Comparison of ENCODE assay signal across 20 cellular contexts in genomic region chr3:106488288-106488687, GRCh38.
DNase-seq lines count a peak whose midpoint lies in the region; ATAC-seq and TF ChIP-seq lines count a peak whose summit lies in the region.
"Had no signal": no experiment of that assay in that cellular context is flagged by ENCODE, and none has a peak within 500 bp of the region (broad histone marks: within the 10 kb centered on the region; RNA-seq: fewer than 3 reads in every experiment).

No MANE protein-coding gene starts in this region.

- POLR2A ChIA-PET in OCI-LY7 (lab: Charles Lee): interaction anchor here (0.7 to 1.6 kb wide), 2 partner anchors 31 to 569 kb away, joined by 3 read pairs; no protein-coding TSS in a partner anchor

- H3K4me3 ChIP-seq in left ventricle myocardium inferior (no peak overlapping the region), smooth muscle cell (no peak overlapping the region), OCI-LY7 (ENCODE audit: low read depth, low read length, poor library complexity, severe bottlenecking) (no peak overlapping the region)
- H3K4me3 ChIP-seq: A549; BLaER1 treated with 17β-estradiol and CSF1 and Interleukin-3, amounts not matched to agents 10 nM and 100 nM had no signal

- H3K9ac ChIP-seq in smooth muscle cell (ENCODE audit: low read depth): no peak overlapping the region
- H3K9ac ChIP-seq: BLaER1 treated with 17β-estradiol and CSF1 and Interleukin-3, amounts not matched to agents 10 nM and 100 nM had no signal

- no peak overlapping the region for H3K27ac ChIP-seq in left ventricle myocardium inferior (replicated peaks)
- H3K27ac ChIP-seq in smooth muscle cell (ENCODE audit: low read depth): no peak overlapping the region
- H3K27ac ChIP-seq in OCI-LY7 (ENCODE audit: low read depth, low read length, poor library complexity, severe bottlenecking): no peak overlapping the region
- H3K27ac ChIP-seq: 22Rv1; A549; BLaER1 treated with 17β-estradiol and CSF1 and Interleukin-3, amounts not matched to agents 10 nM and 100 nM; C4-2B had no signal

- H3K4me2 ChIP-seq in smooth muscle cell (peak overlapping the region; percentile 57), OCI-LY7 (ENCODE audit: low read length) (no peak overlapping the region)
- H3K4me2 ChIP-seq: A549; BLaER1 treated with 17β-estradiol and CSF1 and Interleukin-3, amounts not matched to agents 10 nM and 100 nM had no signal

- TF ChIP-seq CTCF in left ventricle myocardium inferior (IDR thresholded peaks at IDR 0.05; ENCODE audit: borderline replicate concordance) (no peak), mesothelial cell of epicardium (IDR thresholded peaks at IDR 0.05; ENCODE audit: unreplicated experiment) (no peak), smooth muscle cell (IDR thresholded peaks at IDR 0.05; ENCODE audit: borderline replicate concordance, insufficient read depth, poor library complexity, severe bottlenecking) (no peak), OCI-LY7 (conservative IDR thresholded peaks at IDR 0.05; ENCODE audit: low read length) (no peak)

- 21% methylated on average over 6 of the region's 6 CpGs for WGBS in smooth muscle cell (ENCODE audit: low lambda C conversion rate)

- peak; percentile 53 for ATAC-seq in Right ventricle myocardium superior (ENCODE audit: poor library complexity)
- peak; percentile 48 for ATAC-seq in left ventricle myocardium superior
- no peak for ATAC-seq in Right ventricle myocardium inferior
- ATAC-seq in GM18907 (IDR thresholded peaks at IDR 0.05; ENCODE audit: unreplicated experiment): no peak
- ATAC-seq: A549; CD8-positive, alpha-beta T cell had no signal

- H3K27me3 ChIP-seq in left ventricle myocardium inferior (ENCODE audit: low read depth): no peaks in the 10 kb centered on the region
- no peaks in the 10 kb centered on the region for H3K27me3 ChIP-seq in smooth muscle cell (ENCODE audit: low read depth)
- H3K27me3 ChIP-seq: BLaER1 treated with 17β-estradiol and CSF1 and Interleukin-3, amounts not matched to agents 10 nM and 100 nM had no signal

- H3K9me3 ChIP-seq in left ventricle myocardium inferior (replicated peaks) (no peaks in the 10 kb centered on the region), smooth muscle cell (replicated peaks; ENCODE audit: low read depth) (no peaks in the 10 kb centered on the region), OCI-LY7 (ENCODE audit: low read length) (no peaks in the 10 kb centered on the region)
- H3K9me3 ChIP-seq: A549, Caco-2 had no signal

- no peaks in the 10 kb centered on the region for H3K36me3 Mint-ChIP-seq in mesothelial cell of epicardium
- H3K36me3 Mint-ChIP-seq: CD8-positive, alpha-beta T cell had no signal

- DNase-seq in Right ventricle myocardium superior (no peak), left ventricle myocardium inferior (no peak), left ventricle myocardium superior (no peak), Right ventricle myocardium inferior (ENCODE audit: missing footprints) (no peak), mesothelial cell of epicardium (ENCODE audit: low spot score in 2 of 2, unreplicated experiment in 2 of 2) (no peak), smooth muscle cell (lab: John Stamatoyannopoulos, UW; ENCODE audit: unreplicated experiment) (no peak), OCI-LY7 (ENCODE audit: low spot score) (no peak)
- DNase-seq: AML-193; Caco-2; Calu3; CD4-positive, alpha-beta T cell; CD8-positive, alpha-beta T cell; DMS79 treated with DMSO at 0.1 percent for 48 hours; GF-D8 had no signal

- H3K36me3 ChIP-seq in left ventricle myocardium inferior (no peaks in the 10 kb centered on the region), smooth muscle cell (ENCODE audit: low read depth) (no peaks in the 10 kb centered on the region), OCI-LY7 (ENCODE audit: insufficient read depth, low read length) (no peaks in the 10 kb centered on the region)
- H3K36me3 ChIP-seq: BLaER1 treated with 17β-estradiol and CSF1 and Interleukin-3, amounts not matched to agents 10 nM and 100 nM had no signal

- H2AFZ ChIP-seq in smooth muscle cell (ENCODE audit: low read depth) (peak overlapping the region; percentile 80), OCI-LY7 (ENCODE audit: low read length) (no peak overlapping the region)

- intact Hi-C loops in Right ventricle myocardium superior (cut with DNase I): no loop called here
- intact Hi-C loops in left ventricle myocardium inferior (cut with micrococcal nuclease): no loop called here
- intact Hi-C loops in left ventricle myocardium superior (cut with micrococcal nuclease): no loop called here
- intact Hi-C loops in Right ventricle myocardium inferior (cut with DNase I): no loop called here
- intact Hi-C loops in OCI-LY7 (cut with micrococcal nuclease; ENCODE audit: unreplicated experiment): no loop called here

- peaks cover 3% of the 10 kb centered on the region for H3K9me3 Mint-ChIP-seq in mesothelial cell of epicardium
- H3K9me3 Mint-ChIP-seq: CD4-positive, alpha-beta T cell; CD8-positive, alpha-beta T cell had no signal

- H3K4me3 Mint-ChIP-seq in mesothelial cell of epicardium: peak overlapping the region; percentile 17
- H3K4me3 Mint-ChIP-seq: B cell; CD4-positive, alpha-beta T cell; CD8-positive, alpha-beta T cell had no signal

- no peaks in the 10 kb centered on the region for H3F3A ChIP-seq in smooth muscle cell (ENCODE audit: low read depth)

- CTCF ChIA-PET in OCI-LY7 (lab: Charles Lee; ENCODE audit: unreplicated experiment): no interaction called here

- H3K4me1 Mint-ChIP-seq in mesothelial cell of epicardium: peaks cover 11% of the 10 kb centered on the region
- H3K4me1 Mint-ChIP-seq: B cell had no signal

- no peaks in the 10 kb centered on the region for H3K27me3 Mint-ChIP-seq in mesothelial cell of epicardium (ENCODE audit: low read depth)
- H3K27me3 Mint-ChIP-seq: B cell; CD4-positive, alpha-beta T cell had no signal

- BruUV-seq in OCI-LY7 (replicated peaks; lab: Mats Ljungman, UMichigan): no TSS peak

- H3K27ac Mint-ChIP-seq in mesothelial cell of epicardium: peak overlapping the region; percentile 29
- H3K27ac Mint-ChIP-seq: B cell; CD4-positive, alpha-beta T cell; CD8-positive, alpha-beta T cell had no signal

- H4K20me1 ChIP-seq in smooth muscle cell (ENCODE audit: low read depth): no peaks in the 10 kb centered on the region
- H4K20me1 ChIP-seq in OCI-LY7 (ENCODE audit: insufficient read depth, low read length): no peaks in the 10 kb centered on the region
- H4K20me1 ChIP-seq: BLaER1 treated with 17β-estradiol and CSF1 and Interleukin-3, amounts not matched to agents 10 nM and 100 nM had no signal

- peaks cover 11% of the 10 kb centered on the region for H3K4me1 ChIP-seq in left ventricle myocardium inferior
- no peaks in the 10 kb centered on the region for H3K4me1 ChIP-seq in smooth muscle cell (ENCODE audit: low read depth)
- no peaks in the 10 kb centered on the region for H3K4me1 ChIP-seq in OCI-LY7 (ENCODE audit: insufficient read depth, low read length, poor library complexity, severe bottlenecking)
- H3K4me1 ChIP-seq: A549; BLaER1 treated with 17β-estradiol and CSF1 and Interleukin-3, amounts not matched to agents 10 nM and 100 nM; Caco-2 had no signal

- H3K9me2 ChIP-seq in OCI-LY7 (ENCODE audit: insufficient read depth, low read length): no peaks in the 10 kb centered on the region

- H3K79me2 ChIP-seq in smooth muscle cell (ENCODE audit: low read depth): no peaks in the 10 kb centered on the region
- H3K79me2 ChIP-seq in OCI-LY7 (ENCODE audit: insufficient read depth, low read depth, low read length): no peaks in the 10 kb centered on the region

Comparison
In these comparisons a context has a peak if more than half of its experiments do, and no peak if none do; other contexts are left out.
1. ATAC-seq: peak in Right ventricle myocardium superior (single experiment) and left ventricle myocardium superior (single experiment); none in Right ventricle myocardium inferior (single experiment) and GM18907 (single experiment).